14 cellular contexts compared by ENCODE assay signal in genomic region chr12:91786490-91787272, GRCh38.
DNase-seq lines count a peak whose midpoint lies in the region; ATAC-seq, FAIRE-seq and TF ChIP-seq lines count a peak whose summit lies in the region.
"Had no signal": no experiment of that assay in that cellular context is flagged by ENCODE, and none has a peak within 500 bp of the region (broad histone marks: within the 10 kb centered on the region; RNA-seq: fewer than 3 reads in every experiment).

No MANE protein-coding gene starts in this region.

- peak overlapping the region; percentile 43 for H3K4me3 ChIP-seq in CD4-positive, CD25-positive, alpha-beta regulatory T cell (ENCODE audit: low read depth, low read length)
- H3K4me3 ChIP-seq in CD4-positive, alpha-beta memory T cell (ENCODE audit: low read length in 2 of 2): no peak overlapping the region
- H3K4me3 ChIP-seq: GM23248 had no signal

- H3K4me3 Mint-ChIP-seq in CD4-positive, CD25-positive, alpha-beta regulatory T cell: peak overlapping the region; percentile 2 to 40 (median 19)
- H3K4me3 Mint-ChIP-seq in CD4-positive, alpha-beta memory T cell: peak overlapping the region in 7 of 8 donors; percentile 23 to 65 (median 61)
- H3K4me3 Mint-ChIP-seq in T-helper 17 cell (peak overlapping the region; percentile 36), neural crest cell (no peak overlapping the region)
- H3K4me3 Mint-ChIP-seq: B cell, HFFc6 had no signal

- H3K4me1 Mint-ChIP-seq in CD4-positive, CD25-positive, alpha-beta regulatory T cell: peaks cover 15 to 39% (median 22%) of the 10 kb centered on the region in 4 donors
- H3K4me1 Mint-ChIP-seq in CD4-positive, alpha-beta memory T cell: peaks cover 11 to 16% (median 13%) of the 10 kb centered on the region in 4 donors
- peaks cover 11% of the 10 kb centered on the region for H3K4me1 Mint-ChIP-seq in T-helper 17 cell
- peaks cover 17% of the 10 kb centered on the region for H3K4me1 Mint-ChIP-seq in neural crest cell
- H3K4me1 Mint-ChIP-seq: B cell had no signal

- peaks cover 6% of the 10 kb centered on the region for H3K36me3 Mint-ChIP-seq in CD4-positive, CD25-positive, alpha-beta regulatory T cell
- no peaks in the 10 kb centered on the region for H3K36me3 Mint-ChIP-seq in CD4-positive, alpha-beta memory T cell
- H3K36me3 Mint-ChIP-seq in T-helper 17 cell (ENCODE audit: low read depth) (peaks cover 3% of the 10 kb centered on the region), neural crest cell (ENCODE audit: low read depth) (no peaks in the 10 kb centered on the region)

- DNase-seq in CD4-positive, CD25-positive, alpha-beta regulatory T cell: peak in 2 of 3 donors; percentile 18 to 27
- DNase-seq in CD4-positive, alpha-beta memory T cell: peak in 1 of 5 donors; percentile 6
- DNase-seq in T-helper 17 cell (no peak), neural crest cell (ENCODE audit: low read depth, low spot score) (no peak), NCI-H226 (no peak), HTR-8/SVneo (ENCODE audit: insufficient read length, low spot score) (no peak), OCI-M2 (lab: John Stamatoyannopoulos, UW; ENCODE audit: unreplicated experiment) (no peak)
- DNase-seq: GM23248, HFFc6, KBM-7, NCI-H187 treated with DMSO at 0.1 percent for 48 hours, NCI-H510A, OCI-M1 had no signal

- H3K9me3 Mint-ChIP-seq in CD4-positive, CD25-positive, alpha-beta regulatory T cell: peaks cover 0 to 1% (median 0%) of the 10 kb centered on the region in 7 donors
- H3K9me3 Mint-ChIP-seq in CD4-positive, alpha-beta memory T cell: peaks cover 0 to 2% (median 0%) of the 10 kb centered on the region in 8 donors
- peaks cover 6% of the 10 kb centered on the region for H3K9me3 Mint-ChIP-seq in neural crest cell
- H3K9me3 Mint-ChIP-seq: HFFc6 had no signal

- no peak for ATAC-seq in CD4-positive, CD25-positive, alpha-beta regulatory T cell (ENCODE audit: low read depth in 2 of 2)
- ATAC-seq in T-helper 17 cell: peak; percentile 41

- no peaks in the 10 kb centered on the region for H3K9me3 ChIP-seq in CD4-positive, CD25-positive, alpha-beta regulatory T cell (ENCODE audit: control insufficient read depth in 2 of 2, low read length in 2 of 2)
- H3K9me3 ChIP-seq in CD4-positive, alpha-beta memory T cell (ENCODE audit: control insufficient read depth in 1 of 2, low read length in 2 of 2): no peaks in the 10 kb centered on the region
- no peaks in the 10 kb centered on the region for H3K9me3 ChIP-seq in T-helper 17 cell (ENCODE audit: control insufficient read depth, low read length, poor library complexity, severe bottlenecking)

- no peaks in the 10 kb centered on the region for H3K36me3 ChIP-seq in CD4-positive, CD25-positive, alpha-beta regulatory T cell (ENCODE audit: control insufficient read depth, insufficient read depth, low read length)
- no peaks in the 10 kb centered on the region for H3K36me3 ChIP-seq in CD4-positive, alpha-beta memory T cell (ENCODE audit: insufficient read depth, low read length)

- H3K27me3 Mint-ChIP-seq in CD4-positive, CD25-positive, alpha-beta regulatory T cell: no peaks in the 10 kb centered on the region
- no peaks in the 10 kb centered on the region for H3K27me3 Mint-ChIP-seq in CD4-positive, alpha-beta memory T cell
- H3K27me3 Mint-ChIP-seq in T-helper 17 cell: no peaks in the 10 kb centered on the region
- H3K27me3 Mint-ChIP-seq in neural crest cell (ENCODE audit: low read depth): no peaks in the 10 kb centered on the region

- TF ChIP-seq CTCF in neural crest cell (conservative IDR thresholded peaks at IDR 0.05): no peak

- H3K27ac ChIP-seq in CD4-positive, CD25-positive, alpha-beta regulatory T cell (ENCODE audit: insufficient read depth, low read length, poor library complexity, severe bottlenecking): peak overlapping the region; percentile 10
- no peak overlapping the region for H3K27ac ChIP-seq in CD4-positive, alpha-beta memory T cell (ENCODE audit: low read depth, low read length)
- H3K27ac ChIP-seq: GM23248 had no signal

- CTCF ChIA-PET in CD4-positive, alpha-beta memory T cell (lab: Charles Lee; ENCODE audit: partially characterized antibody): interaction anchor here (1.1 kb wide), 1 partner anchor 358 kb away, joined by 3 read pairs; no protein-coding TSS in a partner anchor

- no peak for FAIRE-seq in HTR-8/SVneo (lab: Jason Lieb, UNC)

- H3K27me3 ChIP-seq in CD4-positive, CD25-positive, alpha-beta regulatory T cell (ENCODE audit: control insufficient read depth, insufficient read depth, low read length): no peaks in the 10 kb centered on the region
- H3K27me3 ChIP-seq in CD4-positive, alpha-beta memory T cell (ENCODE audit: insufficient read depth, low read length): no peaks in the 10 kb centered on the region

- intact Hi-C loops in CD4-positive, alpha-beta memory T cell (cut with micrococcal nuclease): no loop called here

- H3K27ac Mint-ChIP-seq in CD4-positive, CD25-positive, alpha-beta regulatory T cell: peak overlapping the region in 1 of 3 donors; percentile 21
- H3K27ac Mint-ChIP-seq in CD4-positive, alpha-beta memory T cell: peak overlapping the region in 2 of 7 donors; percentile 22 to 68
- H3K27ac Mint-ChIP-seq in T-helper 17 cell: peak overlapping the region; percentile 29
- peak overlapping the region; percentile 5 for H3K27ac Mint-ChIP-seq in neural crest cell (ENCODE audit: unreplicated experiment)
- H3K27ac Mint-ChIP-seq: B cell, HFFc6 had no signal

- H3K4me1 ChIP-seq in CD4-positive, CD25-positive, alpha-beta regulatory T cell (ENCODE audit: control insufficient read depth, insufficient read depth, low read length, poor library complexity, severe bottlenecking): peaks cover 12% of the 10 kb centered on the region
- peaks cover 11% of the 10 kb centered on the region for H3K4me1 ChIP-seq in CD4-positive, alpha-beta memory T cell (ENCODE audit: insufficient read depth, low read length)

- POLR2A ChIA-PET in CD4-positive, alpha-beta memory T cell (lab: Charles Lee; ENCODE audit: partially characterized antibody): interaction anchor here (0.8 to 1.6 kb wide), 3 partner anchors 7 to 359 kb away, joined by 3 to 6 read pairs (median 4); partner anchors contain the start of gene BTG1

Comparison
In these comparisons a context has a peak if more than half of its experiments do, and no peak if none do; other contexts are left out.
1. DNase-seq: peak in CD4-positive, CD25-positive, alpha-beta regulatory T cell (2 of 3); none in T-helper 17 cell (0 of 3), neural crest cell (single experiment), NCI-H226 (single experiment), HTR-8/SVneo (single experiment) and OCI-M2 (single experiment).